In genomic region chr17:51461578-51462004, GRCh38 we compare ENCODE assay signal across 8 cellular contexts.
DNase-seq lines count a peak whose midpoint lies in the region; ATAC-seq, FAIRE-seq and TF ChIP-seq lines count a peak whose summit lies in the region.

No MANE protein-coding gene starts in this region.

- H3K4me1 ChIP-seq in MM.1S (ENCODE audit: low read length), result no peaks in the 10 kb centered on the region
- H3K4me1 ChIP-seq in GM12878 (ENCODE audit: control insufficient read depth, insufficient read depth, low read length), result no peaks in the 10 kb centered on the region

- intact Hi-C loops in GM12878 (cut with micrococcal nuclease; ENCODE audit: unreplicated experiment), result loop anchor here (5.0 kb wide), 1 partner anchor 76 kb away; no protein-coding TSS in a partner anchor

- no peak overlapping the region for H3K4me3 ChIP-seq in MM.1S (ENCODE audit: low read length)
- H3K4me3 ChIP-seq in GM12878, result no peak overlapping the region

- SMC1A ChIA-PET in GM12878 (lab: Charles Lee; ENCODE audit: uncharacterized antibody, unreplicated experiment), result interaction anchor here (0.8 to 1.6 kb wide), 2 partner anchors 9 to 77 kb away, joined by 3 to 6 read pairs; no protein-coding TSS in a partner anchor

- POLR2A ChIA-PET in GM12878 (lab: Charles Lee), result no interaction called here

- no peak for TF ChIP-seq EP300 in GM12878 (IDR thresholded peaks at IDR 0.05; ENCODE audit: borderline replicate concordance in 1 of 2, control insufficient read depth in 1 of 2, low read depth in 2 of 2, low read length in 2 of 2)

- TF ChIP-seq RAD21 in GM12878 (IDR thresholded peaks at IDR 0.05; ENCODE audit: insufficient read depth, low read depth, low read length), result peak; percentile 27; the same call in 1 of the 2 replicates

- H3K79me2 ChIP-seq in MM.1S (ENCODE audit: low read length), result no peaks in the 10 kb centered on the region
- H3K79me2 ChIP-seq in GM12878 (ENCODE audit: control insufficient read depth, insufficient read depth, low read length), result no peaks in the 10 kb centered on the region

- no peak overlapping the region for H3K4me2 ChIP-seq in MM.1S (ENCODE audit: low read depth, low read length)
- no peak overlapping the region for H3K4me2 ChIP-seq in GM12878 (ENCODE audit: control insufficient read depth, insufficient read depth)

- H2AFZ ChIP-seq in MM.1S (ENCODE audit: low read length) (no peak overlapping the region), GM12878 (ENCODE audit: control insufficient read depth, low read depth, low read length) (no peak overlapping the region)

- TF ChIP-seq POLR2A in GM12878 (IDR thresholded peaks at IDR 0.05; ENCODE audit: low read depth, low read length), result no peak

- H3K9me3 ChIP-seq in MM.1S (replicated peaks; ENCODE audit: insufficient read depth, low read length) (no peaks in the 10 kb centered on the region), GM12878 (replicated peaks; ENCODE audit: control insufficient read depth, insufficient read depth, low read length) (no peaks in the 10 kb centered on the region)

- 28% methylated on average over 11 of the region's 11 CpGs for WGBS in GM12878 (ENCODE audit: insufficient coverage, insufficient replicate concordance, low lambda C conversion rate, missing lambda C conversion rate)

- H3F3A ChIP-seq in MM.1S (ENCODE audit: insufficient read depth, low read length), result no peaks in the 10 kb centered on the region

- DNase-seq in D341Med (ENCODE audit: low spot score), result peak; percentile 91
- peak; percentile 53 for DNase-seq in MM.1S
- peak in 4 of 5 donors; percentile 12 to 34 (median 24) for DNase-seq in T-helper 1 cell
- no peak for DNase-seq in GM12878 (ENCODE audit: low read depth, low spot score)
- peak; percentile 31 for DNase-seq in iris pigment epithelial cell (ENCODE audit: low read depth)
- peak; percentile 53 to 58 for DNase-seq in stimulated activated CD4-positive, alpha-beta T cell treated with anti-CD3 and anti-CD28 coated beads, Interleukin-2, amount 100 ng/mL, for 48 hours

- H3K36me3 ChIP-seq in MM.1S (replicated peaks; ENCODE audit: insufficient read depth, low read length) (no peaks in the 10 kb centered on the region), GM12878 (ENCODE audit: control insufficient read depth in 2 of 2, insufficient read depth in 2 of 2, low read length in 1 of 2) (no peaks in the 10 kb centered on the region)

- no peaks in the 10 kb centered on the region for H3K27me3 ChIP-seq in MM.1S (replicated peaks; ENCODE audit: insufficient read depth, low read length)
- no peaks in the 10 kb centered on the region for H3K27me3 ChIP-seq in GM12878 (replicated peaks in 1 of 2; ENCODE audit: control insufficient read depth in 2 of 2, insufficient read depth in 2 of 2, low read length in 1 of 2)

- TF ChIP-seq CTCF in MM.1S (IDR thresholded peaks at IDR 0.05; ENCODE audit: low read length), result peak; percentile 94
- peak; percentile 70 to 96 (median 87) for TF ChIP-seq CTCF in GM12878 (IDR thresholded peaks at IDR 0.05 in 2 of 3, conservative IDR thresholded peaks at IDR 0.05 in 1 of 3; ENCODE audit: control insufficient read depth in 2 of 3, extremely low read depth in 1 of 3, insufficient read depth in 1 of 3, low read depth in 3 of 3, low read length in 3 of 3)

- CTCF ChIA-PET in GM12878 (lab: Yijun Ruan, JAX), result interaction anchor here (0.8 to 2.8 kb wide), 16 partner anchors 9 to 224 kb away, joined by 3 to 14 read pairs (median 4); no protein-coding TSS in a partner anchor

- ATAC-seq in GM21447 (IDR thresholded peaks at IDR 0.05; ENCODE audit: unreplicated experiment) (peak; percentile 87), GM12878 (peak; percentile 86), GM21825 (IDR thresholded peaks at IDR 0.05; ENCODE audit: unreplicated experiment) (no peak)

- H4K20me1 ChIP-seq in MM.1S (ENCODE audit: insufficient read depth, low read length), result no peaks in the 10 kb centered on the region
- H4K20me1 ChIP-seq in GM12878 (ENCODE audit: control insufficient read depth, insufficient read depth), result no peaks in the 10 kb centered on the region

- H3K27ac ChIP-seq in MM.1S (ENCODE audit: low read length) (no peak overlapping the region), GM12878 (ENCODE audit: control insufficient read depth, insufficient read depth) (no peak overlapping the region)

- H3K9ac ChIP-seq in MM.1S (ENCODE audit: low read length) (no peak overlapping the region), GM12878 (ENCODE audit: control insufficient read depth, insufficient read depth, low read length) (no peak overlapping the region)

- BruUV-seq in GM12878 (replicated peaks; lab: Mats Ljungman, UMichigan), result no TSS peak

- no peaks in the 10 kb centered on the region for H3K9me2 ChIP-seq in MM.1S (replicated peaks; ENCODE audit: insufficient read depth, low read length)

- FAIRE-seq in GM12878 (lab: Jason Lieb, UNC), result peak; percentile 93

- RAD21 ChIA-PET in GM12878 (lab: Charles Lee; ENCODE audit: unreplicated experiment), result interaction anchor here (1.0 to 1.2 kb wide), 2 partner anchors 73 to 75 kb away, joined by 3 to 4 read pairs; no protein-coding TSS in a partner anchor

- in situ Hi-C loops in GM12878 (cut with MboI), result no loop called here

TF ChIP-seq in GM12878, 131 proteins besides CTCF, POLR2A, EP300 and RAD21:
- TF ChIP-seq YY1 (IDR thresholded peaks at IDR 0.05; ENCODE audit: low read depth, low read length), result peak; percentile 38; the same call in 1 of the 2 replicates
- TF ChIP-seq LARP7 (IDR thresholded peaks at IDR 0.05), result no peak
- TF ChIP-seq MLLT1 (IDR thresholded peaks at IDR 0.05), result no peak
- peak; percentile 62; the same call in 1 of the 2 replicates for TF ChIP-seq SMC3 (IDR thresholded peaks at IDR 0.05; ENCODE audit: borderline replicate concordance, low read length)
TF ChIP-seq in GM12878: peak in this region for 2.
